10 cellular contexts compared by ENCODE assay signal in genomic region chr3:69182588-69183299, GRCh38.
DNase-seq lines count a peak whose midpoint lies in the region; ATAC-seq, FAIRE-seq and TF ChIP-seq lines count a peak whose summit lies in the region.
"Had no signal": no experiment of that assay in that cellular context is flagged by ENCODE, and none has a peak within 500 bp of the region (broad histone marks: within the 10 kb centered on the region; RNA-seq: fewer than 3 reads in every experiment).

No MANE protein-coding gene starts in this region.

- H3K27me3 Mint-ChIP-seq in activated CD8-positive, alpha-beta memory T cell treated with anti-CD3 and anti-CD28 coated beads, Interleukin-2, amount 10 ng/mL, durations not matched to agents 7 days and 5 days = no peaks in the 10 kb centered on the region
- peaks cover 0 to 3% (median 0%) of the 10 kb centered on the region in 3 donors for H3K27me3 Mint-ChIP-seq in immature natural killer cell (ENCODE audit: low read depth in 3 of 3)

- peak; percentile 23 for ATAC-seq in activated CD8-positive, alpha-beta memory T cell treated with anti-CD3 and anti-CD28 coated beads, Interleukin-2, amount 10 ng/mL, durations not matched to agents 7 days and 5 days
- ATAC-seq in HG03439 (IDR thresholded peaks at IDR 0.05; ENCODE audit: unreplicated experiment) = no peak

- no peak for FAIRE-seq in frontal cortex (lab: Jason Lieb, UNC)

- peak overlapping the region; percentile 35 for H3K27ac Mint-ChIP-seq in activated CD8-positive, alpha-beta memory T cell treated with anti-CD3 and anti-CD28 coated beads, Interleukin-2, amount 10 ng/mL, durations not matched to agents 7 days and 5 days
- no peak overlapping the region for H3K27ac Mint-ChIP-seq in immature natural killer cell

- CTCF ChIA-PET in activated CD8-positive, alpha-beta memory T cell treated with anti-CD3 and anti-CD28 coated beads, Interleukin-2, amount 10 ng/mL, durations not matched to agents 7 days and 5 days (lab: Charles Lee) = interaction anchor here (0.6 to 2.2 kb wide), 5 partner anchors 9 to 124 kb away, joined by 3 to 11 read pairs (median 4); no protein-coding TSS in a partner anchor

- H3K4me3 Mint-ChIP-seq in activated CD8-positive, alpha-beta memory T cell treated with anti-CD3 and anti-CD28 coated beads, Interleukin-2, amount 10 ng/mL, durations not matched to agents 7 days and 5 days = no peak overlapping the region
- H3K4me3 Mint-ChIP-seq in immature natural killer cell = no peak overlapping the region

- H3K36me3 Mint-ChIP-seq in activated CD8-positive, alpha-beta memory T cell treated with anti-CD3 and anti-CD28 coated beads, Interleukin-2, amount 10 ng/mL, durations not matched to agents 7 days and 5 days = peaks cover 76% of the 10 kb centered on the region
- peaks cover 2 to 27% (median 4%) of the 10 kb centered on the region in 3 donors for H3K36me3 Mint-ChIP-seq in immature natural killer cell

- H3K4me3 ChIP-seq in fibroblast of pulmonary artery (replicated peaks; ENCODE audit: low read depth, low read length) = no peak overlapping the region
- H3K4me3 ChIP-seq: heart left ventricle had no signal

- H3K9me3 Mint-ChIP-seq in activated CD8-positive, alpha-beta memory T cell treated with anti-CD3 and anti-CD28 coated beads, Interleukin-2, amount 10 ng/mL, durations not matched to agents 7 days and 5 days (ENCODE audit: low read depth) = no peaks in the 10 kb centered on the region
- no peaks in the 10 kb centered on the region for H3K9me3 Mint-ChIP-seq in immature natural killer cell

- peaks cover 38% of the 10 kb centered on the region for H3K4me1 Mint-ChIP-seq in activated CD8-positive, alpha-beta memory T cell treated with anti-CD3 and anti-CD28 coated beads, Interleukin-2, amount 10 ng/mL, durations not matched to agents 7 days and 5 days
- no peaks in the 10 kb centered on the region for H3K4me1 Mint-ChIP-seq in immature natural killer cell

- DNase-seq in activated CD8-positive, alpha-beta memory T cell treated with anti-CD3 and anti-CD28 coated beads, Interleukin-2, amount 10 ng/mL, durations not matched to agents 7 days and 5 days = no peak
- DNase-seq in activated CD8-positive, alpha-beta memory T cell treated with anti-CD3 and anti-CD28 coated beads, Interleukin-2, amount 50 U/mL, for 48 hours = no peak
- DNase-seq in T1000 (lab: John Stamatoyannopoulos, UW) (peak; percentile 31), fibroblast of pulmonary artery (ENCODE audit: low read depth) (peak; percentile 82), stromal cell of bone marrow (ENCODE audit: low read depth) (peak; percentile 35), immature natural killer cell (no peak), frontal cortex (ENCODE audit: low spot score in 2 of 2) (no peak)
- DNase-seq: NCI-H1930 had no signal

- TF ChIP-seq CTCF in fibroblast of pulmonary artery (IDR thresholded peaks at IDR 0.05; ENCODE audit: low read length, missing control alignments) = no peak

Comparison
In these comparisons a context has a peak if more than half of its experiments do, and no peak if none do; other contexts are left out.
1. DNase-seq: peak in T1000 (single experiment), fibroblast of pulmonary artery (single experiment) and stromal cell of bone marrow (single experiment); none in activated CD8-positive, alpha-beta memory T cell treated with anti-CD3 and anti-CD28 coated beads, Interleukin-2, amount 10 ng/mL, durations not matched to agents 7 days and 5 days (single experiment), activated CD8-positive, alpha-beta memory T cell treated with anti-CD3 and anti-CD28 coated beads, Interleukin-2, amount 50 U/mL, for 48 hours (single experiment), immature natural killer cell (0 of 3) and frontal cortex (0 of 2).